7 cellular contexts compared by ENCODE assay signal in genomic region chr4:173288698-173289350, GRCh38. TPM values are rescaled to one million over a fixed set of nuclear protein-coding genes. Genes with fewer than 3 reads are reported as not detected.
DNase-seq lines count a peak whose midpoint lies in the region; ATAC-seq and TF ChIP-seq lines count a peak whose summit lies in the region.

No MANE protein-coding gene starts in this region.

- no peak overlapping the region for H3K23ac ChIP-seq in mesenchymal stem cell (ENCODE audit: low read length in 2 of 2)

- H3K9me3 ChIP-seq in mesenchymal stem cell (ENCODE audit: control insufficient read depth, low read length) (peaks cover 31% of the 10 kb centered on the region), osteoblast (ENCODE audit: low read depth, low read length) (peaks cover 3% of the 10 kb centered on the region)

- peaks cover 31% of the 10 kb centered on the region for H3K9me3 Mint-ChIP-seq in T-helper 2 cell treated with Interferon-gamma antibody and Interleukin-4, amounts not matched to agents 5 μg/mL and 100 μg/mL, for 36 hours

- DNase-seq in T-helper 2 cell treated with Interferon-gamma antibody and Interleukin-4, amounts not matched to agents 5 μg/mL and 100 μg/mL, for 36 hours (ENCODE audit: low spot score) = no peak
- peak; percentile 13 for DNase-seq in mesenchymal stem cell
- DNase-seq in germinal center (ENCODE audit: low spot score) = no peak
- no peak for DNase-seq in SIG-M5 treated with dmso at 0.1 percent for 504 hours (lab: John Stamatoyannopoulos, UW; ENCODE audit: unreplicated experiment)
- DNase-seq in osteoblast (ENCODE audit: insufficient read length, low spot score, missing footprints) = no peak

- no peak overlapping the region for H3K27ac ChIP-seq in mesenchymal stem cell (ENCODE audit: low read length, poor library complexity, severe bottlenecking)
- H3K27ac ChIP-seq in osteoblast (ENCODE audit: low read depth, low read length) = no peak overlapping the region

- H3K4ac ChIP-seq in mesenchymal stem cell (ENCODE audit: low read depth in 1 of 2, low read length in 2 of 2) = no peak overlapping the region

- H4K20me1 ChIP-seq in osteoblast (ENCODE audit: insufficient read depth, low read length) = no peaks in the 10 kb centered on the region

- H3K18ac ChIP-seq in mesenchymal stem cell (ENCODE audit: low read depth in 1 of 2, low read length in 2 of 2) = no peak overlapping the region

- H3K36me3 ChIP-seq in mesenchymal stem cell (ENCODE audit: control insufficient read depth in 1 of 2, insufficient read depth in 2 of 2, low read depth in 1 of 2, low read length in 2 of 2) (peaks cover 0 to 17% of the 10 kb centered on the region in 2 experiments), osteoblast (ENCODE audit: insufficient read depth, low read length) (no peaks in the 10 kb centered on the region)

- no peak overlapping the region for H3K14ac ChIP-seq in mesenchymal stem cell (ENCODE audit: low read length in 2 of 2)

- H3K27me3 ChIP-seq in mesenchymal stem cell (ENCODE audit: control insufficient read depth in 1 of 2, insufficient read depth in 1 of 2, low read length in 2 of 2) = no peaks in the 10 kb centered on the region
- no peaks in the 10 kb centered on the region for H3K27me3 ChIP-seq in osteoblast (ENCODE audit: insufficient read depth, low read length)

- H3K36me3 Mint-ChIP-seq in T-helper 2 cell treated with Interferon-gamma antibody and Interleukin-4, amounts not matched to agents 5 μg/mL and 100 μg/mL, for 36 hours (ENCODE audit: low read depth) = peaks cover 8% of the 10 kb centered on the region

- no peaks in the 10 kb centered on the region for H3K79me2 ChIP-seq in osteoblast (ENCODE audit: insufficient read depth, low read length)

- peak overlapping the region; percentile 36 to 45 for H3K4me3 ChIP-seq in mesenchymal stem cell (ENCODE audit: insufficient read depth in 1 of 2, low read depth in 1 of 2, low read length in 2 of 2)
- H3K4me3 ChIP-seq in osteoblast (ENCODE audit: insufficient read depth, low read length) = no peak overlapping the region

- H4K91ac ChIP-seq in mesenchymal stem cell (ENCODE audit: low read length) = no peak overlapping the region

- H4K8ac ChIP-seq in mesenchymal stem cell (ENCODE audit: low read length) = no peak overlapping the region

- 85% methylated on average over 2 of the region's 3 CpGs for WGBS in mesenchymal stem cell

- no peak overlapping the region for H2BK15ac ChIP-seq in mesenchymal stem cell (ENCODE audit: low read depth, poor library complexity, severe bottlenecking)

- no peak overlapping the region for H2AK5ac ChIP-seq in mesenchymal stem cell (ENCODE audit: low read length, severe bottlenecking)

- H3K9ac ChIP-seq in mesenchymal stem cell (ENCODE audit: low read length) = no peak overlapping the region

- H3K4me3 Mint-ChIP-seq in T-helper 2 cell treated with Interferon-gamma antibody and Interleukin-4, amounts not matched to agents 5 μg/mL and 100 μg/mL, for 36 hours = peak overlapping the region; percentile 78

- peaks cover 40% of the 10 kb centered on the region for H3K79me1 ChIP-seq in mesenchymal stem cell (replicated peaks; ENCODE audit: low read length, poor library complexity, severe bottlenecking)

- H3K27me3 Mint-ChIP-seq in T-helper 2 cell treated with Interferon-gamma antibody and Interleukin-4, amounts not matched to agents 5 μg/mL and 100 μg/mL, for 36 hours (ENCODE audit: low read depth) = no peaks in the 10 kb centered on the region

- no peak overlapping the region for H2BK120ac ChIP-seq in mesenchymal stem cell (ENCODE audit: low read depth, low read length)

- H3K27ac Mint-ChIP-seq in T-helper 2 cell treated with Interferon-gamma antibody and Interleukin-4, amounts not matched to agents 5 μg/mL and 100 μg/mL, for 36 hours = peak overlapping the region; percentile 66

- H3K4me1 ChIP-seq in mesenchymal stem cell (ENCODE audit: control insufficient read depth, insufficient read depth, low read depth, low read length) (no peaks in the 10 kb centered on the region), osteoblast (ENCODE audit: insufficient read depth, low read length) (no peaks in the 10 kb centered on the region)

- H3K4me2 ChIP-seq in mesenchymal stem cell (ENCODE audit: low read length, poor library complexity, severe bottlenecking) (no peak overlapping the region), osteoblast (ENCODE audit: insufficient read depth, low read length) (no peak overlapping the region)

- no peak overlapping the region for H2AFZ ChIP-seq in mesenchymal stem cell (ENCODE audit: low read depth, low read length)
- H2AFZ ChIP-seq in osteoblast (ENCODE audit: low read length) = no peak overlapping the region

- no peak overlapping the region for H2BK5ac ChIP-seq in mesenchymal stem cell (ENCODE audit: low read depth, low read length, poor library complexity, severe bottlenecking)

- TF ChIP-seq CTCF in osteoblast (IDR thresholded peaks at IDR 0.05; ENCODE audit: extremely low read depth, low read depth, low read length) = no peak

- no peak overlapping the region for H2BK12ac ChIP-seq in mesenchymal stem cell (ENCODE audit: low read length in 2 of 2)

- ATAC-seq in GM18520 (IDR thresholded peaks at IDR 0.05; ENCODE audit: unreplicated experiment) (peak; percentile 44), HG02571 (IDR thresholded peaks at IDR 0.05; ENCODE audit: unreplicated experiment) (peak; percentile 25)

- H3K4me1 Mint-ChIP-seq in T-helper 2 cell treated with Interferon-gamma antibody and Interleukin-4, amounts not matched to agents 5 μg/mL and 100 μg/mL, for 36 hours (ENCODE audit: low read depth) = peaks cover 18% of the 10 kb centered on the region

RNA-seq across cellular contexts. Expression of gene HMGB2, which starts 45.3 kb away (rescaled TPM):
- 27.3 TPM for polyA plus RNA-seq in mesenchymal stem cell (2013, experiment 1 of 2)
- 28.6 TPM for polyA plus RNA-seq in mesenchymal stem cell (2013, experiment 2 of 2)
- total RNA-seq in osteoblast = 29.2 and 30.4 TPM in 2 replicates
